In genomic region chr11:59154585-59154984, GRCh38 we compare ENCODE assay signal across 17 cellular contexts. TPM values are rescaled to one million over a fixed set of nuclear protein-coding genes. Genes with fewer than 3 reads are reported as not detected.
"Had no signal": no experiment of that assay in that cellular context is flagged by ENCODE, and none has a peak within 500 bp of the region (broad histone marks: within the 10 kb centered on the region; RNA-seq: fewer than 3 reads in every experiment).

No MANE protein-coding gene starts in this region.

- H3K27ac Mint-ChIP-seq: activated B cell treated with CpG ODN at 0.5 μM for 24 hours; activated T-helper 2 cell treated with anti-CD3 and anti-CD28 coated beads, Interferon-gamma antibody, Interleukin-2, Interleukin-4, amounts not matched to agents 10 μg/mL and 5 μg/mL and 100 μg/mL, durations not matched to agents 14 hours and 24 hours and 36 hours had no signal

- DNase-seq: activated B cell treated with CpG ODN at 0.5 μM for 24 hours; activated CD4-positive, alpha-beta T cell treated with anti-CD3 and anti-CD28 coated beads, Interleukin-2, amount 50 U/mL, for 1 hour; activated naive CD4-positive, alpha-beta T cell treated with anti-CD3 and anti-CD28 coated beads, Interleukin-2, amount 50 U/mL, for 16 hours; adrenal gland; caudate nucleus; colonic mucosa; gastrocnemius medialis; heart right ventricle; ovary; stimulated activated CD4-positive, alpha-beta T cell treated with anti-CD3 and anti-CD28 coated beads, Interleukin-4, amount 100 ng/mL, for 1 hour; stimulated activated CD8-positive, alpha-beta memory T cell treated with anti-CD3 and anti-CD28 coated beads, Interleukin-4, amount 100 ng/mL, for 48 hours; stimulated activated naive CD8-positive, alpha-beta T cell treated with anti-CD3 and anti-CD28 coated beads, Interleukin-15, Interleukin-2, amounts not matched to agents 100 U/mL and 50 U/mL, for 24 hours had no signal

- ATAC-seq: gastrocnemius medialis; heart right ventricle; stimulated activated naive CD8-positive, alpha-beta T cell treated with anti-CD3 and anti-CD28 coated beads, Interleukin-15, Interleukin-2, amounts not matched to agents 100 U/mL and 50 U/mL, for 24 hours had no signal

- H3K9me3 Mint-ChIP-seq: activated B cell treated with CpG ODN at 0.5 μM for 24 hours; activated T-helper 2 cell treated with anti-CD3 and anti-CD28 coated beads, Interferon-gamma antibody, Interleukin-2, Interleukin-4, amounts not matched to agents 10 μg/mL and 5 μg/mL and 100 μg/mL, durations not matched to agents 14 hours and 24 hours and 36 hours; neural crest cell had no signal

- H3K27me3 Mint-ChIP-seq: activated B cell treated with CpG ODN at 0.5 μM for 24 hours had no signal

- H3K9me3 ChIP-seq: adrenal gland, colonic mucosa, gastrocnemius medialis, ovary had no signal

- H3K4me1 ChIP-seq: adrenal gland, colonic mucosa, gastrocnemius medialis had no signal

- H3K27ac ChIP-seq: adrenal gland, colonic mucosa, gastrocnemius medialis, heart right ventricle, ovary had no signal

- H3K4me3 ChIP-seq: adrenal gland, colonic mucosa, gastrocnemius medialis, heart right ventricle, ovary had no signal

- H3K36me3 ChIP-seq: adrenal gland, colonic mucosa, gastrocnemius medialis, ovary had no signal

- H3K27me3 ChIP-seq: adrenal gland, colonic mucosa, gastrocnemius medialis, heart right ventricle, ovary had no signal

- H3K4me3 Mint-ChIP-seq: activated B cell treated with CpG ODN at 0.5 μM for 24 hours, neural crest cell had no signal

RNA-seq across cellular contexts. Expression of gene MPEG1, which starts 58.1 kb away (rescaled TPM):
- total RNA-seq: fibroblast of lung, kidney epithelial cell, myocyte, neural crest cell had no signal
- polyA plus RNA-seq: fibroblast of lung had no signal
